ENCODE assay signal across 20 cellular contexts in genomic region chr16:57996406-57997175, GRCh38. TPM values are rescaled to one million over a fixed set of nuclear protein-coding genes. Genes with fewer than 3 reads are reported as not detected.
DNase-seq lines count a peak whose midpoint lies in the region; ATAC-seq, FAIRE-seq and TF ChIP-seq lines count a peak whose summit lies in the region.
"Had no signal": no experiment of that assay in that cellular context is flagged by ENCODE, and none has a peak within 500 bp of the region (broad histone marks: within the 10 kb centered on the region; RNA-seq: fewer than 3 reads in every experiment).

No MANE protein-coding gene starts in this region.

- H3K9me3 ChIP-seq in naive thymus-derived CD4-positive, alpha-beta T cell (ENCODE audit: control insufficient read depth in 2 of 3, low read length in 3 of 3) = no peaks in the 10 kb centered on the region
- H3K9me3 ChIP-seq: BLaER1 had no signal

- no peaks in the 10 kb centered on the region for H3K27me3 Mint-ChIP-seq in activated naive CD4-positive, alpha-beta T cell treated with anti-CD3 and anti-CD28 coated beads, Interleukin-2, amount 10 ng/mL, durations not matched to agents 7 days and 5 days
- peaks cover 5% of the 10 kb centered on the region for H3K27me3 Mint-ChIP-seq in glutamatergic neuron (ENCODE audit: unreplicated experiment)
- H3K27me3 Mint-ChIP-seq in naive thymus-derived CD4-positive, alpha-beta T cell = no peaks in the 10 kb centered on the region
- H3K27me3 Mint-ChIP-seq: CD8-positive, alpha-beta memory T cell had no signal

- H3K27ac ChIP-seq in naive thymus-derived CD4-positive, alpha-beta T cell (ENCODE audit: low read depth, low read length) = peak overlapping the region; percentile 46
- H3K27ac ChIP-seq: BLaER1 had no signal

- peaks cover 51% of the 10 kb centered on the region for H3K4me1 Mint-ChIP-seq in activated naive CD4-positive, alpha-beta T cell treated with anti-CD3 and anti-CD28 coated beads, Interleukin-2, amount 10 ng/mL, durations not matched to agents 7 days and 5 days
- H3K4me1 Mint-ChIP-seq in glutamatergic neuron (ENCODE audit: low read depth, unreplicated experiment) = peaks cover 5% of the 10 kb centered on the region
- peaks cover 24 to 67% (median 46%) of the 10 kb centered on the region in 7 donors for H3K4me1 Mint-ChIP-seq in naive thymus-derived CD4-positive, alpha-beta T cell

- H3K27me3 ChIP-seq in naive thymus-derived CD4-positive, alpha-beta T cell (ENCODE audit: control insufficient read depth in 2 of 2, insufficient read depth in 2 of 2, low read length in 2 of 2) = no peaks in the 10 kb centered on the region
- H3K27me3 ChIP-seq: BLaER1 had no signal

- intact Hi-C loops in naive thymus-derived CD4-positive, alpha-beta T cell (cut with micrococcal nuclease) = loop anchor here in 1 of 2 donors (5.0 kb wide), 1 partner anchor 404 kb away; no protein-coding TSS in a partner anchor

- peaks cover 31% of the 10 kb centered on the region for H3K36me3 Mint-ChIP-seq in activated naive CD4-positive, alpha-beta T cell treated with anti-CD3 and anti-CD28 coated beads, Interleukin-2, amount 10 ng/mL, durations not matched to agents 7 days and 5 days
- no peaks in the 10 kb centered on the region for H3K36me3 Mint-ChIP-seq in glutamatergic neuron (ENCODE audit: unreplicated experiment)
- H3K36me3 Mint-ChIP-seq in naive thymus-derived CD4-positive, alpha-beta T cell = peaks cover 0 to 11% (median 0%) of the 10 kb centered on the region in 5 donors

- H3K4me3 ChIP-seq in naive thymus-derived CD4-positive, alpha-beta T cell (ENCODE audit: low read length) = no peak overlapping the region
- H3K4me3 ChIP-seq: BLaER1 had no signal

- peaks cover 0 to 45% (median 12%) of the 10 kb centered on the region in 3 experiments for H3K36me3 ChIP-seq in naive thymus-derived CD4-positive, alpha-beta T cell (ENCODE audit: control insufficient read depth in 2 of 3, insufficient read depth in 3 of 3, low read length in 3 of 3)

- FAIRE-seq in GM12892 (lab: Jason Lieb, UNC) = no peak
- FAIRE-seq: GM12891 had no signal

- TF ChIP-seq CTCF in glutamatergic neuron (IDR thresholded peaks at IDR 0.05; ENCODE audit: partially characterized antibody, unreplicated experiment) = no peak

- H3K4me1 ChIP-seq in naive thymus-derived CD4-positive, alpha-beta T cell (ENCODE audit: control insufficient read depth in 2 of 2, insufficient read depth in 2 of 2, low read length in 2 of 2) = peaks cover 43 to 55% of the 10 kb centered on the region in 2 donors

- POLR2A ChIA-PET in naive thymus-derived CD4-positive, alpha-beta T cell (lab: Charles Lee) = no interaction called here

- H3K27ac Mint-ChIP-seq in activated naive CD4-positive, alpha-beta T cell treated with anti-CD3 and anti-CD28 coated beads, Interleukin-2, amount 10 ng/mL, durations not matched to agents 7 days and 5 days = peak overlapping the region; percentile 19
- no peak overlapping the region for H3K27ac Mint-ChIP-seq in glutamatergic neuron (ENCODE audit: unreplicated experiment)
- peak overlapping the region in 4 of 9 donors; percentile 9 to 83 (median 36) for H3K27ac Mint-ChIP-seq in naive thymus-derived CD4-positive, alpha-beta T cell

- no peak for ATAC-seq in naive thymus-derived CD4-positive, alpha-beta T cell
- ATAC-seq in esophagus mucosa = no peak
- ATAC-seq: Panc1, Right ventricle myocardium inferior had no signal

- TF ChIP-seq POLR2A in GM12892 (IDR thresholded peaks at IDR 0.05; ENCODE audit: low read depth, low read length) = no peak

- no peaks in the 10 kb centered on the region for H3K9me3 Mint-ChIP-seq in activated naive CD4-positive, alpha-beta T cell treated with anti-CD3 and anti-CD28 coated beads, Interleukin-2, amount 10 ng/mL, durations not matched to agents 7 days and 5 days
- peaks cover 10% of the 10 kb centered on the region for H3K9me3 Mint-ChIP-seq in glutamatergic neuron (ENCODE audit: unreplicated experiment)
- H3K9me3 Mint-ChIP-seq in naive thymus-derived CD4-positive, alpha-beta T cell = no peaks in the 10 kb centered on the region
- H3K9me3 Mint-ChIP-seq: CD8-positive, alpha-beta memory T cell had no signal

- CTCF ChIA-PET in activated naive CD4-positive, alpha-beta T cell treated with anti-CD3 and anti-CD28 coated beads, Interleukin-2, amount 10 ng/mL, durations not matched to agents 7 days and 5 days (lab: Charles Lee) = interaction anchor here (2.6 kb wide), 1 partner anchor 420 kb away, joined by 10 read pairs; no protein-coding TSS in a partner anchor
- CTCF ChIA-PET in naive thymus-derived CD4-positive, alpha-beta T cell (lab: Charles Lee) = interaction anchor here (6.6 kb wide), 1 partner anchor 96 kb away, joined by 43 read pairs; no protein-coding TSS in a partner anchor

- no peak for DNase-seq in activated naive CD4-positive, alpha-beta T cell treated with anti-CD3 and anti-CD28 coated beads, Interleukin-2, amount 10 ng/mL, durations not matched to agents 7 days and 5 days
- DNase-seq in activated naive CD4-positive, alpha-beta T cell treated with anti-CD3 and anti-CD28 coated beads, Interleukin-2, amount 50 U/mL, for 16 hours = no peak
- DNase-seq in glutamatergic neuron (peak; percentile 10), NOMO-1 treated with dmso at 0.1 percent for 144 hours (lab: John Stamatoyannopoulos, UW; ENCODE audit: unreplicated experiment) (no peak), GM12892 (ENCODE audit: insufficient read length) (no peak)
- DNase-seq in naive thymus-derived CD4-positive, alpha-beta T cell = no peak
- DNase-seq in stimulated activated CD4-positive, alpha-beta T cell treated with anti-CD3 and anti-CD28 coated beads, Interleukin-4, amount 100 ng/mL, for 24 hours = no peak
- DNase-seq: GF-D8, Karpas-422, MM.1S, NCI-H1092 treated with DMSO at 0.1 percent for 48 hours, NCI-H2227 treated with DMSO at 0.1 percent for 48 hours, NCI-H524 had no signal

- no peak overlapping the region for H3K4me3 Mint-ChIP-seq in activated naive CD4-positive, alpha-beta T cell treated with anti-CD3 and anti-CD28 coated beads, Interleukin-2, amount 10 ng/mL, durations not matched to agents 7 days and 5 days
- H3K4me3 Mint-ChIP-seq in glutamatergic neuron (ENCODE audit: unreplicated experiment) = no peak overlapping the region
- H3K4me3 Mint-ChIP-seq in naive thymus-derived CD4-positive, alpha-beta T cell = peak overlapping the region in 2 of 10 donors; percentile 19 to 79

RNA-seq across cellular contexts. Expression of gene ZNF319, which starts 3.9 kb away (rescaled TPM):
- total RNA-seq in glutamatergic neuron (ENCODE audit: unreplicated experiment) (13.9 TPM), esophagus mucosa (5.1 TPM)
- 10 to 100 TPM; 11.2 to 20.8 (median 17.3) TPM for total RNA-seq in naive thymus-derived CD4-positive, alpha-beta T cell
- polyA plus RNA-seq in naive thymus-derived CD4-positive, alpha-beta T cell = 10 to 100 TPM in 1 of 2 donors, 1 to 10 TPM in 1; 4.4 to 11.8 TPM
- 1.4 TPM for polyA plus RNA-seq in GM12892 (2012; ENCODE audit: missing spikeins)

RNA-seq across cellular contexts. Expression of gene USB1, which starts 4.6 kb away (rescaled TPM):
- total RNA-seq in glutamatergic neuron (ENCODE audit: unreplicated experiment) = 107 TPM
- 10 to 100 TPM; 28.7 to 50.8 (median 28.9) TPM for total RNA-seq in naive thymus-derived CD4-positive, alpha-beta T cell
- 10 to 100 TPM; 26.8 to 37.6 TPM for polyA plus RNA-seq in naive thymus-derived CD4-positive, alpha-beta T cell
- 26.3 TPM for total RNA-seq in esophagus mucosa
- polyA plus RNA-seq in GM12892 (2012; ENCODE audit: missing spikeins) = 15.5 TPM

RNA-seq across cellular contexts. Expression of gene CNGB1, which starts 25.7 kb away (rescaled TPM):
- total RNA-seq in glutamatergic neuron (ENCODE audit: unreplicated experiment) (0.91 TPM), esophagus mucosa (0.32 TPM)
- total RNA-seq in naive thymus-derived CD4-positive, alpha-beta T cell = not detected
- polyA plus RNA-seq in naive thymus-derived CD4-positive, alpha-beta T cell = not detected
- not detected for polyA plus RNA-seq in GM12892 (2012; ENCODE audit: missing spikeins)
- total RNA-seq: A172; CD8-positive, alpha-beta memory T cell; Right ventricle myocardium inferior had no signal
- polyA plus RNA-seq: CD8-positive, alpha-beta memory T cell had no signal

RNA-seq across cellular contexts. Expression of gene MMP15, which starts 29.0 kb away (rescaled TPM):
- total RNA-seq in glutamatergic neuron (ENCODE audit: unreplicated experiment) = 69.9 TPM
- under 1 TPM; 0.20 to 0.85 (median 0.69) TPM for total RNA-seq in naive thymus-derived CD4-positive, alpha-beta T cell
- polyA plus RNA-seq in naive thymus-derived CD4-positive, alpha-beta T cell = under 1 TPM in 1 of 2 donors, not detected in 1; 0.06 TPM
- 4.6 TPM for total RNA-seq in esophagus mucosa
- not detected for polyA plus RNA-seq in GM12892 (2012; ENCODE audit: missing spikeins)
